16 cellular contexts compared by ENCODE assay signal in genomic region chr17:80937501-80938356, GRCh38. TPM values are rescaled to one million over a fixed set of nuclear protein-coding genes. Genes with fewer than 3 reads are reported as not detected.
DNase-seq lines count a peak whose midpoint lies in the region; ATAC-seq, FAIRE-seq and TF ChIP-seq lines count a peak whose summit lies in the region.
"Had no signal": no experiment of that assay in that cellular context is flagged by ENCODE, and none has a peak within 500 bp of the region (broad histone marks: within the 10 kb centered on the region; RNA-seq: fewer than 3 reads in every experiment).

No MANE protein-coding gene starts in this region.

- H3K9me3 Mint-ChIP-seq in activated naive CD4-positive, alpha-beta T cell treated with anti-CD3 and anti-CD28 coated beads, Interleukin-2, amount 50 U/mL, for 24 hours: no peaks in the 10 kb centered on the region
- no peaks in the 10 kb centered on the region for H3K9me3 Mint-ChIP-seq in T-helper 2 cell treated with Interferon-gamma antibody and Interleukin-4, amounts not matched to agents 5 μg/mL and 100 μg/mL, for 36 hours
- H3K9me3 Mint-ChIP-seq: mesothelial cell of epicardium had no signal

- no peak for DNase-seq in activated naive CD4-positive, alpha-beta T cell treated with Interleukin-2 at 50 U/mL for 16 hours
- DNase-seq in T-helper 2 cell treated with Interferon-gamma antibody and Interleukin-4, amounts not matched to agents 5 μg/mL and 100 μg/mL, for 36 hours (ENCODE audit: low spot score): peak; percentile 12
- DNase-seq in kidney (peak; percentile 55), upper lobe of right lung (peak; percentile 56), NCI-H446 (lab: John Stamatoyannopoulos, UW) (no peak), cerebellar cortex (ENCODE audit: low spot score) (no peak), Ammon's horn (ENCODE audit: low spot score) (no peak)
- DNase-seq: DMS53, gastrocnemius medialis, NCI-H1105, NCI-H524 treated with DMSO at 0.1 percent for 48 hours, T1000 had no signal

- peak overlapping the region; percentile 77 for H3K4me3 Mint-ChIP-seq in activated naive CD4-positive, alpha-beta T cell treated with anti-CD3 and anti-CD28 coated beads, Interleukin-2, amount 50 U/mL, for 24 hours
- peak overlapping the region; percentile 59 for H3K4me3 Mint-ChIP-seq in T-helper 2 cell treated with Interferon-gamma antibody and Interleukin-4, amounts not matched to agents 5 μg/mL and 100 μg/mL, for 36 hours
- H3K4me3 Mint-ChIP-seq: mesothelial cell of epicardium had no signal

- H3K4me3 ChIP-seq in kidney (ENCODE audit: low read length in 2 of 2): no peak overlapping the region
- no peak overlapping the region for H3K4me3 ChIP-seq in upper lobe of right lung
- H3K4me3 ChIP-seq: ascending aorta, gastrocnemius medialis, prostate gland had no signal

- no peak overlapping the region for H3K9ac ChIP-seq in kidney (ENCODE audit: low read length in 2 of 2)

- intact Hi-C loops in kidney (cut with DNase I) (no loop called here), upper lobe of right lung (cut with DNase I) (no loop called here)

- FAIRE-seq in kidney (lab: Jason Lieb, UNC): no peak

- peaks cover 43% of the 10 kb centered on the region for H3K4me1 Mint-ChIP-seq in activated naive CD4-positive, alpha-beta T cell treated with anti-CD3 and anti-CD28 coated beads, Interleukin-2, amount 50 U/mL, for 24 hours
- H3K4me1 Mint-ChIP-seq in T-helper 2 cell treated with Interferon-gamma antibody and Interleukin-4, amounts not matched to agents 5 μg/mL and 100 μg/mL, for 36 hours (ENCODE audit: low read depth): peaks cover 33% of the 10 kb centered on the region

- TF ChIP-seq CTCF in kidney (IDR thresholded peaks at IDR 0.05; ENCODE audit: borderline replicate concordance, extremely low read depth, insufficient read depth) (no peak), upper lobe of right lung (IDR thresholded peaks at IDR 0.05) (no peak)

- ATAC-seq in upper lobe of right lung: no peak
- ATAC-seq: gastrocnemius medialis had no signal

- H3K27me3 Mint-ChIP-seq in activated naive CD4-positive, alpha-beta T cell treated with anti-CD3 and anti-CD28 coated beads, Interleukin-2, amount 50 U/mL, for 24 hours: no peaks in the 10 kb centered on the region
- H3K27me3 Mint-ChIP-seq in T-helper 2 cell treated with Interferon-gamma antibody and Interleukin-4, amounts not matched to agents 5 μg/mL and 100 μg/mL, for 36 hours (ENCODE audit: low read depth): no peaks in the 10 kb centered on the region

- no peaks in the 10 kb centered on the region for H3K27me3 ChIP-seq in upper lobe of right lung
- H3K27me3 ChIP-seq: ascending aorta, gastrocnemius medialis had no signal

- H3K36me3 ChIP-seq in kidney (ENCODE audit: control insufficient read depth in 1 of 2, insufficient read depth in 2 of 2, low read length in 2 of 2): no peaks in the 10 kb centered on the region
- no peaks in the 10 kb centered on the region for H3K36me3 ChIP-seq in upper lobe of right lung
- H3K36me3 ChIP-seq: gastrocnemius medialis, prostate gland had no signal

- peaks cover 14% of the 10 kb centered on the region for H3K36me3 Mint-ChIP-seq in activated naive CD4-positive, alpha-beta T cell treated with anti-CD3 and anti-CD28 coated beads, Interleukin-2, amount 50 U/mL, for 24 hours
- H3K36me3 Mint-ChIP-seq in T-helper 2 cell treated with Interferon-gamma antibody and Interleukin-4, amounts not matched to agents 5 μg/mL and 100 μg/mL, for 36 hours (ENCODE audit: low read depth): peaks cover 43% of the 10 kb centered on the region

- H3K4me1 ChIP-seq in kidney (ENCODE audit: control insufficient read depth in 1 of 2, insufficient read depth in 1 of 2, low read depth in 1 of 2, low read length in 2 of 2): peaks cover 4 to 6% of the 10 kb centered on the region in 2 donors
- H3K4me1 ChIP-seq in upper lobe of right lung: peaks cover 12% of the 10 kb centered on the region
- H3K4me1 ChIP-seq: prostate gland had no signal

- peak overlapping the region; percentile 92 for H3K27ac Mint-ChIP-seq in activated naive CD4-positive, alpha-beta T cell treated with anti-CD3 and anti-CD28 coated beads, Interleukin-2, amount 50 U/mL, for 24 hours
- H3K27ac Mint-ChIP-seq in T-helper 2 cell treated with Interferon-gamma antibody and Interleukin-4, amounts not matched to agents 5 μg/mL and 100 μg/mL, for 36 hours: peak overlapping the region; percentile 83
- H3K27ac Mint-ChIP-seq: mesothelial cell of epicardium had no signal

- H3K9me3 ChIP-seq in kidney (ENCODE audit: control insufficient read depth in 1 of 2, low read length in 2 of 2) (no peaks in the 10 kb centered on the region), upper lobe of right lung (no peaks in the 10 kb centered on the region)
- H3K9me3 ChIP-seq: ascending aorta, gastrocnemius medialis, prostate gland had no signal

- no peak overlapping the region for H3K27ac ChIP-seq in kidney (ENCODE audit: low read depth in 2 of 2, low read length in 2 of 2)
- no peak overlapping the region for H3K27ac ChIP-seq in upper lobe of right lung
- H3K27ac ChIP-seq: ascending aorta, gastrocnemius medialis, prostate gland had no signal

RNA-seq across cellular contexts. Expression of gene CHMP6, which starts 53.9 kb away (rescaled TPM):
- total RNA-seq in kidney (28.0 TPM), upper lobe of right lung (29.9 TPM)
- 34.1 TPM for polyA plus RNA-seq in kidney (ENCODE audit: insufficient read depth, low read depth, low replicate concordance)

Comparison
In these comparisons a context has a peak if more than half of its experiments do, and no peak if none do; other contexts are left out.
1. DNase-seq: peak in T-helper 2 cell treated with Interferon-gamma antibody and Interleukin-4, amounts not matched to agents 5 μg/mL and 100 μg/mL, for 36 hours (single experiment), kidney (single experiment) and upper lobe of right lung (single experiment); none in activated naive CD4-positive, alpha-beta T cell treated with Interleukin-2 at 50 U/mL for 16 hours (single experiment), NCI-H446 (0 of 2), cerebellar cortex (single experiment) and Ammon's horn (single experiment).